1 cellular context compared by ENCODE assay signal in the genomic region with DNA sequence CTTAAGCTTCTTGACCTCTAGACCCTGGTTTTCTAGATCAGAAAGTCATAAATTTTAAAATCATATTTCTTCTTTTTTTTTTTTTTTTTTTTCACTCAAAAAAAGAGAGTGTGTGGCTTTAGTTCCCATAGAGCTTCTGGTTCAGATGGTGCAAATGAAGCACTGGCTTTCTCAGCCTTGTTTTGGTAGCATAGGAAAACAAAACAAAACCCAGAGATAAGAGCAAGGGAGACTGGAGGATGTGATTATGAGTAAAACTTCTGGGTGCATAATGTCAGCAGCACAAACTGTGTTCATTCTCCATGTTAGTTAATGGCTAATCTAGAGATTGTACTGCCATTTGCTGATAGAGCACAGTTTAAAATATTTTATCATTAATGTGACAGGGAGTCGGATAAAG.
TF ChIP-seq lines count a peak whose summit lies in the region.

No MANE protein-coding gene starts in this region.

TF ChIP-seq in K562, 482 proteins besides CTCF, POLR2A, EP300 and RAD21:
- no peak for TF ChIP-seq ZNF407 (IDR thresholded peaks at IDR 0.05; ENCODE audit: low read depth)
- no peak for TF ChIP-seq REST (CRISPR knock-in tag; IDR thresholded peaks at IDR 0.05; ENCODE audit: low read depth)
- no peak for TF ChIP-seq SMAD3 (CRISPR knock-in tag; conservative IDR thresholded peaks at IDR 0.05)
- TF ChIP-seq CREBBP (IDR thresholded peaks at IDR 0.05; ENCODE audit: low read depth, low read length) = no peak
- no peak for TF ChIP-seq MECOM (CRISPR knock-in tag; IDR thresholded peaks at IDR 0.05)
- TF ChIP-seq CEBPG (CRISPR knock-in tag; IDR thresholded peaks at IDR 0.05) = no peak
- TF ChIP-seq CEBPG (tag; conservative IDR thresholded peaks at IDR 0.05 in 1 of 2, IDR thresholded peaks at IDR 0.05 in 1 of 2) = no peak
